ENCODE assay signal across 16 cellular contexts in genomic region chr10:29815572-29815971, GRCh38.
A peak's percentile ranks its signal among the peaks of the same experiment; 100 is the strongest.
DNase-seq lines count a peak whose midpoint lies in the region; ATAC-seq and TF ChIP-seq lines count a peak whose summit lies in the region.
"Had no signal": no experiment of that assay in that cellular context is flagged by ENCODE, and none has a peak within 500 bp of the region (broad histone marks: within the 10 kb centered on the region; RNA-seq: fewer than 3 reads in every experiment).

No MANE protein-coding gene starts in this region.

- H3K9me1 ChIP-seq in IMR-90 (ENCODE audit: insufficient read depth, low read length) = peaks cover 18% of the 10 kb centered on the region

- dilution Hi-C loops in IMR-90 (cut with HindIII; ENCODE audit: low sequenced_read_pairs, unreplicated experiment) = no loop called here

- H4K5ac ChIP-seq in IMR-90 (ENCODE audit: low read depth, low read length) = no peak overlapping the region

- no peak for TF ChIP-seq RAD21 in IMR-90 (IDR thresholded peaks at IDR 0.05; ENCODE audit: low read length)

- H3K9ac ChIP-seq in IMR-90 (ENCODE audit: low read depth, low read length) (no peak overlapping the region), rectal smooth muscle tissue (ENCODE audit: low read length) (no peak overlapping the region)
- H3K9ac ChIP-seq: GM23248 had no signal

- POLR2A ChIA-PET in IMR-90 (lab: Charles Lee; ENCODE audit: unreplicated experiment) = interaction anchor here (0.6 kb wide), 1 partner anchor 8 kb away, joined by 8 read pairs; no protein-coding TSS in a partner anchor

- peaks cover 22% of the 10 kb centered on the region for H3K4me1 Mint-ChIP-seq in type B pancreatic cell (ENCODE audit: unreplicated experiment)

- H3K9me3 Mint-ChIP-seq in type B pancreatic cell = no peaks in the 10 kb centered on the region

- no peak overlapping the region for H3K23ac ChIP-seq in IMR-90 (ENCODE audit: low read depth, low read length)

- in situ Hi-C loops in IMR-90 (cut with MboI; ENCODE audit: low sequenced_read_pairs) = no loop called here

- H4K20me1 ChIP-seq in IMR-90 (ENCODE audit: insufficient read depth, low read length) = no peaks in the 10 kb centered on the region; the same call in 1 of the 2 replicates

- no peak overlapping the region for H3K27ac ChIP-seq in IMR-90 (ENCODE audit: insufficient read depth, low read length)
- peak overlapping the region; percentile 27 to 95 (median 92) for H3K27ac ChIP-seq in gastroesophageal sphincter
- H3K27ac ChIP-seq in rectal smooth muscle tissue (ENCODE audit: low read depth, low read length) = peak overlapping the region; percentile 94
- H3K27ac ChIP-seq: GM23248, HL-60 had no signal

- peaks cover 3% of the 10 kb centered on the region for H3K27me3 Mint-ChIP-seq in type B pancreatic cell

- no peak overlapping the region for H3K56ac ChIP-seq in IMR-90 (ENCODE audit: extremely low read depth, insufficient read depth, low read length)

- no peak overlapping the region for H3K4me3 Mint-ChIP-seq in type B pancreatic cell
- H3K4me3 Mint-ChIP-seq: CD4-positive, CD25-positive, alpha-beta regulatory T cell had no signal

- CTCF ChIA-PET in IMR-90 (lab: Yijun Ruan, JAX) = no interaction called here

- TF ChIP-seq POLR2A in IMR-90 (IDR thresholded peaks at IDR 0.05; ENCODE audit: low read depth, low read length) (no peak), gastroesophageal sphincter (IDR thresholded peaks at IDR 0.05) (no peak)

- WGBS in IMR-90 (ENCODE audit: extremely low coverage in 2 of 2, insufficient read length in 1 of 2), 2 experiments = no CpG with 5 or more reads among the region's 2 CpGs
- WGBS in gastroesophageal sphincter (ENCODE audit: low coverage in 1 of 2), 2 donors = 49% methylated on average over 2 of the region's 2 CpGs; no CpG with 5 or more reads in 1 of the 2 donors

- no peaks in the 10 kb centered on the region for H3K36me3 ChIP-seq in IMR-90 (ENCODE audit: control insufficient read depth, insufficient read depth, low read length)
- H3K36me3 ChIP-seq in gastroesophageal sphincter = no peaks in the 10 kb centered on the region
- H3K36me3 ChIP-seq in rectal smooth muscle tissue (ENCODE audit: control insufficient read depth, insufficient read depth, low read length) = no peaks in the 10 kb centered on the region
- H3K36me3 ChIP-seq: BE2C, HAP-1 had no signal

- H3K9me3 ChIP-seq in IMR-90 (ENCODE audit: control insufficient read depth, insufficient read depth, low read length) (no peaks in the 10 kb centered on the region), gastroesophageal sphincter (no peaks in the 10 kb centered on the region)
- H3K9me3 ChIP-seq: BE2C, Caco-2, HAP-1 had no signal

- no peak overlapping the region for H3K4me2 ChIP-seq in IMR-90 (ENCODE audit: low read depth, low read length)

- H3K4ac ChIP-seq in IMR-90 (ENCODE audit: low read depth, low read length) = no peak overlapping the region

- no peaks in the 10 kb centered on the region for H3K79me1 ChIP-seq in IMR-90 (ENCODE audit: low read depth in 1 of 2, low read length in 2 of 2)

- ATAC-seq in IMR-90 (ENCODE audit: low read depth) (no peak), gastroesophageal sphincter (no peak)

- no peaks in the 10 kb centered on the region for H3K36me3 Mint-ChIP-seq in type B pancreatic cell
- H3K36me3 Mint-ChIP-seq: CD4-positive, CD25-positive, alpha-beta regulatory T cell; CD8-positive, alpha-beta memory T cell had no signal

- H4K8ac ChIP-seq in IMR-90 (ENCODE audit: low read depth in 2 of 2, low read length in 2 of 2) = no peak overlapping the region

- H3K27me3 ChIP-seq in IMR-90 (ENCODE audit: control insufficient read depth, insufficient read depth, low read length) (0 out of 2 replicates have a peak, but pooled peaks cover 2% of the 10 kb centered on the region), gastroesophageal sphincter (no peaks in the 10 kb centered on the region), rectal smooth muscle tissue (ENCODE audit: control insufficient read depth, insufficient read depth, low read length) (no peaks in the 10 kb centered on the region)
- H3K27me3 ChIP-seq: BE2C had no signal

- intact Hi-C loops in IMR-90 (cut with micrococcal nuclease) = no loop called here

- no TSS peak for BruUV-seq in IMR-90 (replicated peaks; lab: Mats Ljungman, UMichigan)

- H2AFZ ChIP-seq in IMR-90 (replicated peaks; ENCODE audit: low read length, poor library complexity) = no peak overlapping the region
- H2AFZ ChIP-seq: GM23248 had no signal

- no peak overlapping the region for H2AK5ac ChIP-seq in IMR-90 (ENCODE audit: low read depth, low read length)

- no peak overlapping the region for H2BK15ac ChIP-seq in IMR-90 (ENCODE audit: low read depth, low read length)

- H2BK5ac ChIP-seq in IMR-90 (ENCODE audit: low read depth, low read length, poor library complexity, severe bottlenecking) = peak overlapping the region; percentile 22

- no peak overlapping the region for H3K18ac ChIP-seq in IMR-90 (ENCODE audit: low read depth, low read length)

- DNase-seq in IMR-90 (no peak), type B pancreatic cell (ENCODE audit: extremely low spot score, unreplicated experiment) (no peak), COLO829 (ENCODE audit: low spot score) (no peak), HuH-7 (ENCODE audit: low spot score) (no peak), A172 (ENCODE audit: low spot score) (no peak)
- DNase-seq: ACHN; BE2C; C1 segment of cervical spinal cord; Caco-2; CD4-positive, CD25-positive, alpha-beta regulatory T cell; CD8-positive, alpha-beta memory T cell; GM23248 had no signal

- no peak overlapping the region for H4K91ac ChIP-seq in IMR-90 (ENCODE audit: insufficient read depth, low read depth, low read length)

- H2BK20ac ChIP-seq in IMR-90 (ENCODE audit: low read depth, low read length) = no peak overlapping the region

- peaks cover 21% of the 10 kb centered on the region for H3K4me1 ChIP-seq in IMR-90 (ENCODE audit: control insufficient read depth, insufficient read depth, low read length)
- peaks cover 3 to 82% (median 5%) of the 10 kb centered on the region in 3 donors for H3K4me1 ChIP-seq in gastroesophageal sphincter
- peaks cover 26% of the 10 kb centered on the region for H3K4me1 ChIP-seq in rectal smooth muscle tissue (ENCODE audit: control insufficient read depth, insufficient read depth, low read length)
- H3K4me1 ChIP-seq: BE2C, HAP-1 had no signal

- H2BK120ac ChIP-seq in IMR-90 (ENCODE audit: low read depth, low read length) = no peak overlapping the region; the same call in 1 of the 2 replicates

- peak overlapping the region; percentile 16; the same call in 1 of the 2 replicates for H3K14ac ChIP-seq in IMR-90 (replicated peaks; ENCODE audit: low read depth, low read length)

- no peak for TF ChIP-seq EP300 in gastroesophageal sphincter (IDR thresholded peaks at IDR 0.05)

- peak overlapping the region; percentile 44 for H3K27ac Mint-ChIP-seq in type B pancreatic cell
- H3K27ac Mint-ChIP-seq: CD4-positive, CD25-positive, alpha-beta regulatory T cell; CD8-positive, alpha-beta memory T cell had no signal

- no peak overlapping the region for H2AK9ac ChIP-seq in IMR-90 (replicated peaks; ENCODE audit: low read depth, low read length, poor library complexity)

- H3K4me3 ChIP-seq in IMR-90 (ENCODE audit: insufficient read depth, low read depth, low read length) (no peak overlapping the region), gastroesophageal sphincter (no peak overlapping the region), rectal smooth muscle tissue (ENCODE audit: low read length) (no peak overlapping the region)
- H3K4me3 ChIP-seq: GM23248, HAP-1 had no signal

- TF ChIP-seq CTCF in IMR-90 (conservative IDR thresholded peaks at IDR 0.05; ENCODE audit: low read depth, low read length) (no peak), gastroesophageal sphincter (IDR thresholded peaks at IDR 0.05) (no peak), type B pancreatic cell (conservative IDR thresholded peaks at IDR 0.05) (no peak)

TF ChIP-seq in IMR-90, 13 proteins besides CTCF, POLR2A, EP300 and RAD21:
- TF ChIP-seq CEBPB (IDR thresholded peaks at IDR 0.05; ENCODE audit: low read depth, low read length) = no peak
- no peak for TF ChIP-seq MAFK (IDR thresholded peaks at IDR 0.05; ENCODE audit: low read depth, low read length)
TF ChIP-seq in IMR-90: peak in this region for 0.
